Comparison of ENCODE assay signal across 9 cellular contexts in genomic region chr9:137459601-137460362, GRCh38. TPM values are rescaled to one million over a fixed set of nuclear protein-coding genes. Genes with fewer than 3 reads are reported as not detected.
DNase-seq lines count a peak whose midpoint lies in the region; ATAC-seq and TF ChIP-seq lines count a peak whose summit lies in the region.
"Had no signal": no experiment of that assay in that cellular context is flagged by ENCODE, and none has a peak within 500 bp of the region (broad histone marks: within the 10 kb centered on the region; RNA-seq: fewer than 3 reads in every experiment).

No MANE protein-coding gene starts in this region.

- intact Hi-C loops in colonic mucosa (cut with DNase I) = no loop called here

- H3K27me3 ChIP-seq in colonic mucosa (no peaks in the 10 kb centered on the region), mucosa of stomach (ENCODE audit: control insufficient read depth, insufficient read depth, low read length) (no peaks in the 10 kb centered on the region)

- ATAC-seq in activated naive CD4-positive, alpha-beta T cell treated with anti-CD3 and anti-CD28 coated beads, Interleukin-2, amount 50 U/mL, for 72 hours = no peak
- ATAC-seq in GM19452 (IDR thresholded peaks at IDR 0.05; ENCODE audit: unreplicated experiment) = no peak

- H3K4me3 ChIP-seq in colonic mucosa (peak overlapping the region; percentile 66), mucosa of stomach (ENCODE audit: low read length) (peak overlapping the region; percentile 50)

- H3K36me3 Mint-ChIP-seq in activated naive CD4-positive, alpha-beta T cell treated with anti-CD3 and anti-CD28 coated beads, Interleukin-2, amount 50 U/mL, for 72 hours = no peaks in the 10 kb centered on the region

- H3K27ac ChIP-seq in colonic mucosa = no peak overlapping the region

- no peaks in the 10 kb centered on the region for H3K36me3 ChIP-seq in colonic mucosa
- H3K36me3 ChIP-seq in mucosa of stomach (ENCODE audit: control insufficient read depth, insufficient read depth, low read length) = no peaks in the 10 kb centered on the region

- H3K4me1 ChIP-seq in colonic mucosa (peaks cover 12% of the 10 kb centered on the region), mucosa of stomach (ENCODE audit: control insufficient read depth, insufficient read depth, low read length) (peaks cover 30% of the 10 kb centered on the region)

- peak; percentile 19 for DNase-seq in activated naive CD4-positive, alpha-beta T cell treated with anti-CD3 and anti-CD28 coated beads, Interleukin-2, amount 50 U/mL, for 16 hours
- no peak for DNase-seq in activated naive CD4-positive, alpha-beta T cell treated with anti-CD3 and anti-CD28 coated beads, Interleukin-2, amount 50 U/mL, for 72 hours (ENCODE audit: low spot score in 2 of 2)
- DNase-seq in colonic mucosa = no peak
- DNase-seq in NK-92 treated with Interleukin-12 subunit alpha and Interleukin-12 subunit beta, amount 100 ng/mL, for 24 hours (lab: John Stamatoyannopoulos, UW) = no peak
- DNase-seq in superior temporal gyrus (ENCODE audit: extremely low spot score) = no peak
- DNase-seq in NCI-H446 (lab: John Stamatoyannopoulos, UW) = no peak

- H3K9ac ChIP-seq in colonic mucosa (ENCODE audit: low read depth in 2 of 2, low read length in 2 of 2) (peak overlapping the region; percentile 40 to 79), mucosa of stomach (ENCODE audit: low read length) (peak overlapping the region; percentile 77)

- no peak for TF ChIP-seq CTCF in colonic mucosa (IDR thresholded peaks at IDR 0.05)

- no peak overlapping the region for H3K27ac Mint-ChIP-seq in activated naive CD4-positive, alpha-beta T cell treated with anti-CD3 and anti-CD28 coated beads, Interleukin-2, amount 50 U/mL, for 72 hours

- H3K9me3 ChIP-seq in colonic mucosa = no peaks in the 10 kb centered on the region
- no peaks in the 10 kb centered on the region for H3K9me3 ChIP-seq in mucosa of stomach (ENCODE audit: control insufficient read depth, low read length)

- no peaks in the 10 kb centered on the region for H3K9me3 Mint-ChIP-seq in activated naive CD4-positive, alpha-beta T cell treated with anti-CD3 and anti-CD28 coated beads, Interleukin-2, amount 50 U/mL, for 72 hours

RNA-seq across cellular contexts. Expression of gene NSMF, which starts 0.6 kb away (rescaled TPM):
- total RNA-seq in activated naive CD4-positive, alpha-beta T cell treated with anti-CD3 and anti-CD28 coated beads, Interleukin-2, amount 50 U/mL, for 72 hours = 10 to 100 TPM; 12.0 to 61.3 TPM
- 10 to 100 TPM; 33.7 to 47.8 TPM for total RNA-seq in colonic mucosa

RNA-seq across cellular contexts. Expression of gene ENTPD8, which starts 18.6 kb away (rescaled TPM):
- not detected for total RNA-seq in activated naive CD4-positive, alpha-beta T cell treated with anti-CD3 and anti-CD28 coated beads, Interleukin-2, amount 50 U/mL, for 72 hours
- 10 to 100 TPM; 48.3 to 72.0 TPM for total RNA-seq in colonic mucosa
- total RNA-seq: NCI-H460 had no signal

RNA-seq across cellular contexts. Expression of gene NOXA1, which starts 36.6 kb away (rescaled TPM):
- 1 to 10 TPM in 1 of 2 donors, not detected in 1; 1.5 TPM for total RNA-seq in activated naive CD4-positive, alpha-beta T cell treated with anti-CD3 and anti-CD28 coated beads, Interleukin-2, amount 50 U/mL, for 72 hours
- total RNA-seq in colonic mucosa = 10 to 100 TPM; 27.5 to 29.3 TPM

RNA-seq across cellular contexts. Expression of gene EXD3, which starts 36.8 kb away (rescaled TPM):
- 10 to 100 TPM in 1 of 2 donors, 1 to 10 TPM in 1; 7.9 to 14.8 TPM for total RNA-seq in activated naive CD4-positive, alpha-beta T cell treated with anti-CD3 and anti-CD28 coated beads, Interleukin-2, amount 50 U/mL, for 72 hours
- 10 to 100 TPM; 34.9 to 36.4 TPM for total RNA-seq in colonic mucosa

Comparison
In these comparisons a context has a peak if more than half of its experiments do, and no peak if none do; other contexts are left out.
1. RNA of gene ENTPD8, which starts 18.6 kb away (total RNA-seq): 48.3 to 72.0 TPM in colonic mucosa; not detected in activated naive CD4-positive, alpha-beta T cell treated with anti-CD3 and anti-CD28 coated beads, Interleukin-2, amount 50 U/mL, for 72 hours; every median in the first group is over 10 times any median in the second.
2. RNA of gene NOXA1, which starts 36.6 kb away (total RNA-seq): 27.5 to 29.3 TPM in colonic mucosa; 1.5 TPM in activated naive CD4-positive, alpha-beta T cell treated with anti-CD3 and anti-CD28 coated beads, Interleukin-2, amount 50 U/mL, for 72 hours; every median in the first group is over 10 times any median in the second.